Comparison of ENCODE assay signal across 15 cellular contexts in the genomic region with DNA sequence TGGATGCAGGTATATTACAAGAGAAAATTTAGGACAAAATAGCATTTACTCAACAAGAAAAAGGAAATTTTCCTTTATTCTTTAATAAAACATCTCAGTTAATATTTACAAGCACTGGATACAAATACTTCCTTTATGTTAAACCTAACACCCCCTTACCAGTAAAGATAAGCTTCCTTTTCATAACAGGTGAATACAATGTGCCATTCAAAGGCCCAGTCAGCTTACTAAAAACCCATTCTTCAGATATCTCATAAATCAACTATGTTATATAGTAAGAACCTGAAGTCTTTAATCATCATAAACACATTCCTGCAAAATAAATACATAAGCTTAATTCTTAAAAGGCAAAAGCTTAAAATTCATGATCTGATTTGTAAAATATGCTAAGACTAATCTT.
"Had no signal": no experiment of that assay in that cellular context is flagged by ENCODE, and none has a peak within 500 bp of the region (broad histone marks: within the 10 kb centered on the region; RNA-seq: fewer than 3 reads in every experiment).

No MANE protein-coding gene starts in this region.

- H3K36me3 ChIP-seq: esophagus squamous epithelium, left lung, thoracic aorta, upper lobe of right lung had no signal

- DNase-seq: activated CD4-positive, alpha-beta T cell treated with anti-CD3 and anti-CD28 coated beads, Interleukin-2, amount 50 U/mL, for 48 hours; activated CD4-positive, CD25-positive, alpha-beta regulatory T cell treated with anti-CD3 and anti-CD28 coated beads, Interleukin-2, amount 50 U/mL, for 72 hours; activated effector memory CD4-positive, alpha-beta T cell treated with Interleukin-2 at 50 U/mL for 16 hours; activated naive CD4-positive, alpha-beta T cell treated with anti-CD3 and anti-CD28 coated beads, Interleukin-2, amount 50 U/mL, for 16 hours; activated T-cell treated with anti-CD3 and anti-CD28 coated beads, Interleukin-2, amount 50 U/mL, for 1 hour; esophagus squamous epithelium; hippocampal formation; kidney; left lung; naive B cell; T-helper 9 cell; upper lobe of right lung had no signal

- H3K27me3 ChIP-seq: esophagus squamous epithelium, left lung, upper lobe of right lung had no signal

- H3K9ac ChIP-seq: parathyroid adenoma had no signal

- H3K4me3 ChIP-seq: esophagus squamous epithelium, left lung, thoracic aorta, upper lobe of right lung had no signal

- H3K9me3 ChIP-seq: esophagus squamous epithelium, left lung, thoracic aorta, upper lobe of right lung had no signal

- ATAC-seq: left lung; stimulated activated effector memory CD8-positive, alpha-beta T cell treated with anti-CD3 and anti-CD28 coated beads, Interleukin-12 subunit alpha, Interleukin-12 subunit beta, amount 100 ng/mL, for 72 hours; upper lobe of right lung had no signal

- H3K27ac ChIP-seq: esophagus squamous epithelium, left lung, parathyroid adenoma, thoracic aorta, upper lobe of right lung had no signal
